In the genomic region with DNA sequence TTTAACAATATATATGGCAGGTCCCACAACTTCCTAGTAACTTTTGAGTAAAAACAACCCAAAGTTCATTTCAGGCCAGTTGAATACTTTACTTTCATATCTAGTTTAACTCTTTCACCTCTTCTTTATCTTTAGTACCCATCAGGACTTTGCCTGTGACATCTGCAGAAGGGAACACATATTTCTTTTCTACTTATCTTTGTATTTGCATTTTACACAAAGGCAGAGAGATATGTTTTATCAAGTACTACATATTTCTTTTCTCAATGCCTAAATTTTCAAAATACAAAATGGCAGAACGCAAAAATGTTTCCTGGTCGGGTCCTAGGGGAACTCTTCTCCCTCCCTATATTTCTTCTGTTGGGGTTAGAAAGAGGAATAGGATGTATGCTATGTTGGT, we compare ENCODE assay signal across 2 cellular contexts.
TF ChIP-seq lines count a peak whose summit lies in the region.

No MANE protein-coding gene starts in this region.

TF ChIP-seq in SK-N-SH, 30 proteins besides CTCF, POLR2A, EP300 and RAD21 (continued from another document):
- TF ChIP-seq, protein P1, sequence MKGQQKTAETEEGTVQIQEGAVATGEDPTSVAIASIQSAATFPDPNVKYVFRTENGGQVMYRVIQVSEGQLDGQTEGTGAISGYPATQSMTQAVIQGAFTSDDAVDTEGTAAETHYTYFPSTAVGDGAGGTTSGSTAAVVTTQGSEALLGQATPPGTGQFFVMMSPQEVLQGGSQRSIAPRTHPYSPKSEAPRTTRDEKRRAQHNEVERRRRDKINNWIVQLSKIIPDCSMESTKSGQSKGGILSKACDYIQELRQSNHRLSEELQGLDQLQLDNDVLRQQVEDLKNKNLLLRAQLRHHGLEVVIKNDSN (IDR thresholded peaks at IDR 0.05; ENCODE audit: borderline replicate concordance, low read depth) = no peak
- TF ChIP-seq FOXJ3 (CRISPR knock-in tag; IDR thresholded peaks at IDR 0.05) (no peak), RXRA (IDR thresholded peaks at IDR 0.05; ENCODE audit: borderline replicate concordance, low read depth) (no peak)

TF ChIP-seq in SK-N-SH treated with all-trans-retinoic acid at 6 μM for 48 hours, 23 proteins besides CTCF, POLR2A, EP300 and RAD21 (continued from another document):
- no peak for TF ChIP-seq ZFP30 (CRISPR knock-in tag; IDR thresholded peaks at IDR 0.05)
- TF ChIP-seq GLIS3 (CRISPR knock-in tag; IDR thresholded peaks at IDR 0.05) = no peak
